ENCODE assay signal across 26 cellular contexts in the genomic region with DNA sequence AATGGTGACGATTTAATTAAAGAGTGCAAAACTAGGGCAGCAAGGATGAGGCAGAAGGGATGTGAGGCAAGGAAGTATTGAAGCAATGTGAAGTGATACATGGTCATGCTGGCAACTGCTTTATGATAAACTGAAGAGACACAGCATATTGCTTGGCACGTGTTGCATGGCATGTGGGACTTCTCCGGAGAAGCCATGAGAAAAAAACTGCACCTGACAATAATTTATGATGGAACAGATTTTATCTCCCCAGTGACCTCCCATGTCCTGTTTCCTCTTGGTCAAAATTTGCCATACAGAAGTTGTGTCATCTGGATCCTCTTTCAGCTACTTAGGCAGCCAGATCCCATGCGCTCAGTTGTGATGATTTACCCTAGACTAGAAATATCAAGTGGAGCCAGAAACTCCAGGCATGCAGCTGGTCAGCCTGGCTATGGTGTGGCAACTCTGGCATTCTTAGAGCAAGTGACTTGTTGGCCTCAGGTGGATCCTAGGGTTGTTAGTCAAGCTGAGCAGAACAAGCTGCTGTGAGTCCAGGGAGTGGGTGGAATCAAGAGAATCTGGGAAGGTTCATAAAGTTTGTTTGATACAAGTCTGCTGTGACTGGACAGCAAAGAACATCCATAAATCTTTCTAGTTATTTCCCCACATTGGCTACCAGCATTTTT.
A peak's percentile ranks its signal among the peaks of the same experiment; 100 is the strongest.
DNase-seq lines count a peak whose midpoint lies in the region; ATAC-seq, FAIRE-seq and TF ChIP-seq lines count a peak whose summit lies in the region.
"Had no signal": no experiment of that assay in that cellular context is flagged by ENCODE, and none has a peak within 500 bp of the region (broad histone marks: within the 10 kb centered on the region; RNA-seq: fewer than 3 reads in every experiment).

No MANE protein-coding gene starts in this region.

- H3K9me3 Mint-ChIP-seq in HFFc6 = peaks cover 4% of the 10 kb centered on the region; the same call in 1 of the 2 replicates
- no peaks in the 10 kb centered on the region for H3K9me3 Mint-ChIP-seq in activated CD4-positive, alpha-beta T cell treated with anti-CD3 and anti-CD28 coated beads, Interleukin-2, amount 10 ng/mL, durations not matched to agents 7 days and 5 days
- H3K9me3 Mint-ChIP-seq: activated T-cell treated with anti-CD3 and anti-CD28 coated beads, Interleukin-2, amount 50 U/mL, for 24 hours; dendritic cell treated with granulocyte-macrophage colony-stimulating factor and Interleukin-4, amounts not matched to agents 40 ng/mL and 50 ng/mL, for 4 days had no signal

- ATAC-seq in SK-N-SH treated with all-trans-retinoic acid at 6 μM for 48 hours = peak; percentile 36
- no peak for ATAC-seq in HG03025 (IDR thresholded peaks at IDR 0.05; ENCODE audit: low FRiP score, unreplicated experiment)
- ATAC-seq: naive thymus-derived CD4-positive, alpha-beta T cell; stimulated activated naive B cell treated with anti-CD40 and anti-IgM and Interleukin-4, amounts not matched to agents 10 μg/mL and 1 μg/mL and 100 μg/mL, for 72 hours had no signal

- no peak for TF ChIP-seq CTCF in HFFc6 (IDR thresholded peaks at IDR 0.05)
- no peak for TF ChIP-seq CTCF in fibroblast of villous mesenchyme (IDR thresholded peaks at IDR 0.05; ENCODE audit: insufficient read depth, low read depth, low read length)

- CTCF ChIA-PET in activated CD4-positive, alpha-beta T cell treated with anti-CD3 and anti-CD28 coated beads, Interleukin-2, amount 10 ng/mL, durations not matched to agents 7 days and 5 days (lab: Charles Lee) = no interaction called here

- H3K36me3 Mint-ChIP-seq in HFFc6 (ENCODE audit: low read depth) = peaks cover 11% of the 10 kb centered on the region
- no peaks in the 10 kb centered on the region for H3K36me3 Mint-ChIP-seq in activated CD4-positive, alpha-beta T cell treated with anti-CD3 and anti-CD28 coated beads, Interleukin-2, amount 10 ng/mL, durations not matched to agents 7 days and 5 days (ENCODE audit: low read depth)
- H3K36me3 Mint-ChIP-seq: naive thymus-derived CD4-positive, alpha-beta T cell; stimulated activated naive B cell treated with anti-CD40 and anti-IgM and Interleukin-4, amounts not matched to agents 10 μg/mL and 1 μg/mL and 100 μg/mL, for 72 hours had no signal

- H3K4me3 Mint-ChIP-seq in HFFc6 = no peak overlapping the region
- H3K4me3 Mint-ChIP-seq in activated CD4-positive, alpha-beta T cell treated with anti-CD3 and anti-CD28 coated beads, Interleukin-2, amount 10 ng/mL, durations not matched to agents 7 days and 5 days = no peak overlapping the region
- H3K4me3 Mint-ChIP-seq: activated T-cell treated with anti-CD3 and anti-CD28 coated beads, Interleukin-2, amount 50 U/mL, for 24 hours; dendritic cell treated with granulocyte-macrophage colony-stimulating factor and Interleukin-4, amounts not matched to agents 40 ng/mL and 50 ng/mL, for 4 days; naive thymus-derived CD4-positive, alpha-beta T cell; stimulated activated naive B cell treated with anti-CD40 and anti-IgM and Interleukin-4, amounts not matched to agents 10 μg/mL and 1 μg/mL and 100 μg/mL, for 72 hours had no signal

- peak; percentile 9 for FAIRE-seq in urothelium cell line (lab: Jason Lieb, UNC)
- FAIRE-seq: endometrium had no signal

- no peak for DNase-seq in HFFc6
- DNase-seq in fibroblast of villous mesenchyme (ENCODE audit: low read depth) = peak; percentile 31
- no peak for DNase-seq in urothelium cell line (ENCODE audit: low spot score)
- DNase-seq in activated CD4-positive, alpha-beta T cell treated with anti-CD3 and anti-CD28 coated beads, Interleukin-2, amount 10 ng/mL, durations not matched to agents 7 days and 5 days = no peak
- no peak for DNase-seq in T1000 (lab: John Stamatoyannopoulos, UW)
- DNase-seq: activated CD8-positive, alpha-beta memory T cell treated with anti-CD3 and anti-CD28 coated beads for 24 hours; activated naive CD4-positive, alpha-beta T cell treated with anti-CD3 and anti-CD28 coated beads, Interleukin-2, amount 50 U/mL, for 16 hours; activated T-cell treated with anti-CD3 and anti-CD28 coated beads, Interleukin-2, amount 50 U/mL, for 24 hours; AML-193; aorta; GOT3; head of caudate nucleus; KG1; naive thymus-derived CD4-positive, alpha-beta T cell; NCI-H1436 treated with DMSO at 0.1 percent for 48 hours; NCI-H526; occipital lobe; Peyer's patch; spleen; stimulated activated CD4-positive, alpha-beta T cell treated with anti-CD3 and anti-CD28 coated beads, Interleukin-2, amount 100 ng/mL, for 48 hours; stimulated activated naive B cell treated with anti-CD40 and anti-IgM and Interleukin-4, amounts not matched to agents 10 μg/mL and 1 μg/mL and 100 μg/mL, for 72 hours; testis had no signal

- POLR2A ChIA-PET in activated CD4-positive, alpha-beta T cell treated with anti-CD3 and anti-CD28 coated beads, Interleukin-2, amount 10 ng/mL, durations not matched to agents 7 days and 5 days (lab: Charles Lee) = no interaction called here

- H3K4me3 ChIP-seq in fibroblast of villous mesenchyme (ENCODE audit: low read depth, low read length) = no peak overlapping the region
- H3K4me3 ChIP-seq: Peyer's patch, spleen, testis had no signal

- peaks cover 69% of the 10 kb centered on the region for H3K4me1 Mint-ChIP-seq in HFFc6 (ENCODE audit: low read depth)
- no peaks in the 10 kb centered on the region for H3K4me1 Mint-ChIP-seq in activated CD4-positive, alpha-beta T cell treated with anti-CD3 and anti-CD28 coated beads, Interleukin-2, amount 10 ng/mL, durations not matched to agents 7 days and 5 days
- H3K4me1 Mint-ChIP-seq: naive thymus-derived CD4-positive, alpha-beta T cell; stimulated activated naive B cell treated with anti-CD40 and anti-IgM and Interleukin-4, amounts not matched to agents 10 μg/mL and 1 μg/mL and 100 μg/mL, for 72 hours had no signal

- peak overlapping the region; percentile 93 for H3K27ac Mint-ChIP-seq in HFFc6
- H3K27ac Mint-ChIP-seq in activated CD4-positive, alpha-beta T cell treated with anti-CD3 and anti-CD28 coated beads, Interleukin-2, amount 10 ng/mL, durations not matched to agents 7 days and 5 days = no peak overlapping the region
- H3K27ac Mint-ChIP-seq: activated T-cell treated with anti-CD3 and anti-CD28 coated beads, Interleukin-2, amount 50 U/mL, for 24 hours; dendritic cell treated with granulocyte-macrophage colony-stimulating factor and Interleukin-4, amounts not matched to agents 40 ng/mL and 50 ng/mL, for 4 days; naive thymus-derived CD4-positive, alpha-beta T cell; stimulated activated naive B cell treated with anti-CD40 and anti-IgM and Interleukin-4, amounts not matched to agents 10 μg/mL and 1 μg/mL and 100 μg/mL, for 72 hours had no signal

- no peaks in the 10 kb centered on the region; the same call in 1 of the 2 replicates for H3K27me3 Mint-ChIP-seq in HFFc6 (ENCODE audit: insufficient read depth)
- H3K27me3 Mint-ChIP-seq in activated CD4-positive, alpha-beta T cell treated with anti-CD3 and anti-CD28 coated beads, Interleukin-2, amount 10 ng/mL, durations not matched to agents 7 days and 5 days = no peaks in the 10 kb centered on the region
- H3K27me3 Mint-ChIP-seq: activated T-cell treated with anti-CD3 and anti-CD28 coated beads, Interleukin-2, amount 50 U/mL, for 24 hours; dendritic cell treated with granulocyte-macrophage colony-stimulating factor and Interleukin-4, amounts not matched to agents 40 ng/mL and 50 ng/mL, for 4 days had no signal

TF ChIP-seq in SK-N-SH treated with all-trans-retinoic acid at 6 μM for 48 hours, 23 proteins besides CTCF, POLR2A, EP300 and RAD21:
- TF ChIP-seq ARNTL (CRISPR knock-in tag; IDR thresholded peaks at IDR 0.05; ENCODE audit: borderline replicate concordance, low read depth) = no peak
- TF ChIP-seq, protein P1, sequence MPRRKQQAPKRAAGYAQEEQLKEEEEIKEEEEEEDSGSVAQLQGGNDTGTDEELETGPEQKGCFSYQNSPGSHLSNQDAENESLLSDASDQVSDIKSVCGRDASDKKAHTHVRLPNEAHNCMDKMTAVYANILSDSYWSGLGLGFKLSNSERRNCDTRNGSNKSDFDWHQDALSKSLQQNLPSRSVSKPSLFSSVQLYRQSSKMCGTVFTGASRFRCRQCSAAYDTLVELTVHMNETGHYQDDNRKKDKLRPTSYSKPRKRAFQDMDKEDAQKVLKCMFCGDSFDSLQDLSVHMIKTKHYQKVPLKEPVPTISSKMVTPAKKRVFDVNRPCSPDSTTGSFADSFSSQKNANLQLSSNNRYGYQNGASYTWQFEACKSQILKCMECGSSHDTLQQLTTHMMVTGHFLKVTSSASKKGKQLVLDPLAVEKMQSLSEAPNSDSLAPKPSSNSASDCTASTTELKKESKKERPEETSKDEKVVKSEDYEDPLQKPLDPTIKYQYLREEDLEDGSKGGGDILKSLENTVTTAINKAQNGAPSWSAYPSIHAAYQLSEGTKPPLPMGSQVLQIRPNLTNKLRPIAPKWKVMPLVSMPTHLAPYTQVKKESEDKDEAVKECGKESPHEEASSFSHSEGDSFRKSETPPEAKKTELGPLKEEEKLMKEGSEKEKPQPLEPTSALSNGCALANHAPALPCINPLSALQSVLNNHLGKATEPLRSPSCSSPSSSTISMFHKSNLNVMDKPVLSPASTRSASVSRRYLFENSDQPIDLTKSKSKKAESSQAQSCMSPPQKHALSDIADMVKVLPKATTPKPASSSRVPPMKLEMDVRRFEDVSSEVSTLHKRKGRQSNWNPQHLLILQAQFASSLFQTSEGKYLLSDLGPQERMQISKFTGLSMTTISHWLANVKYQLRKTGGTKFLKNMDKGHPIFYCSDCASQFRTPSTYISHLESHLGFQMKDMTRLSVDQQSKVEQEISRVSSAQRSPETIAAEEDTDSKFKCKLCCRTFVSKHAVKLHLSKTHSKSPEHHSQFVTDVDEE (CRISPR knock-in tag; IDR thresholded peaks at IDR 0.05) = 0 out of 2 replicates have a peak, but pooled peaks have one; percentile 20
